In genomic region chr6:17987576-17988421, GRCh38 we compare ENCODE assay signal across 8 cellular contexts. TPM values are rescaled to one million over a fixed set of nuclear protein-coding genes. Genes with fewer than 3 reads are reported as not detected.
DNase-seq lines count a peak whose midpoint lies in the region; ATAC-seq, FAIRE-seq and TF ChIP-seq lines count a peak whose summit lies in the region.

KIF13A (minus strand) TSS chr6:17987635; CDS start chr6:17987463, 172 bp downstream.

- H3K4me3 Mint-ChIP-seq in neural progenitor cell = peak within 1 kb of the TSS; percentile 99

- no peaks in the 10 kb centered on the region for H3K9me3 ChIP-seq in neural progenitor cell (ENCODE audit: low read depth)

- TF ChIP-seq CTCF in HL-60 (IDR thresholded peaks at IDR 0.05; ENCODE audit: insufficient read depth, low read length) (no peak), neural progenitor cell (IDR thresholded peaks at IDR 0.05) (peak; percentile 27)

- peak; percentile 62 for DNase-seq in DMS114 treated with DMSO at 0.1 percent for 48 hours (lab: John Stamatoyannopoulos, UW; ENCODE audit: unreplicated experiment)
- DNase-seq in HL-60 (ENCODE audit: low read depth in 1 of 2, low spot score in 1 of 2) = peak in 1 of 2 experiments; percentile 22
- peak; percentile 40 for DNase-seq in NOMO-1 treated with dmso at 0.1 percent for 144 hours (lab: John Stamatoyannopoulos, UW; ENCODE audit: unreplicated experiment)
- peak in 1 of 2 donors; percentile 43 for DNase-seq in activated naive CD4-positive, alpha-beta T cell treated with anti-CD3 and anti-CD28 coated beads, Interleukin-2, amount 50 U/mL, for 72 hours (ENCODE audit: low spot score in 2 of 2)
- no peak for DNase-seq in glomerular endothelial cell (ENCODE audit: extremely low read depth, low read depth, low spot score)
- peak; percentile 81 for DNase-seq in neural progenitor cell (ENCODE audit: low spot score)
- peak; percentile 77 for DNase-seq in urothelium cell line (ENCODE audit: low spot score)

- H3K9me3 Mint-ChIP-seq in activated naive CD4-positive, alpha-beta T cell treated with anti-CD3 and anti-CD28 coated beads, Interleukin-2, amount 50 U/mL, for 72 hours = no peaks in the 10 kb centered on the region
- peaks cover 2% of the 10 kb centered on the region for H3K9me3 Mint-ChIP-seq in neural progenitor cell

- peaks cover 26% of the 10 kb centered on the region for H4K20me1 ChIP-seq in neural progenitor cell (ENCODE audit: low read depth)

- H3K27me3 ChIP-seq in HL-60 (ENCODE audit: insufficient read depth, poor library complexity, severe bottlenecking) (peaks cover 4% of the 10 kb centered on the region), neural progenitor cell (peaks cover 6% of the 10 kb centered on the region)

- FAIRE-seq in urothelium cell line (lab: Jason Lieb, UNC) = no peak

- peak within 1 kb of the TSS; percentile 98 for H2AFZ ChIP-seq in neural progenitor cell (replicated peaks)

- H3K9ac ChIP-seq in neural progenitor cell = no peak within 1 kb of the TSS

- H3K36me3 ChIP-seq in neural progenitor cell = no peaks in the 10 kb centered on the region

- H3K4me1 Mint-ChIP-seq in neural progenitor cell = peaks cover 31% of the 10 kb centered on the region

- H3K27me3 Mint-ChIP-seq in neural progenitor cell (ENCODE audit: insufficient read depth, low read depth) = peaks cover 5% of the 10 kb centered on the region

- H3K4me3 ChIP-seq in HL-60 (replicated peaks; ENCODE audit: insufficient read depth, low read length) (peak within 1 kb of the TSS; percentile 58), neural progenitor cell (peak within 1 kb of the TSS; percentile 98)

- ATAC-seq in GM21390 (IDR thresholded peaks at IDR 0.05; ENCODE audit: unreplicated experiment) = peak; percentile 75
- ATAC-seq in activated naive CD4-positive, alpha-beta T cell treated with anti-CD3 and anti-CD28 coated beads, Interleukin-2, amount 50 U/mL, for 72 hours = peak; percentile 76 to 85

- H3F3A ChIP-seq in neural progenitor cell (ENCODE audit: low read depth) = peaks cover 13% of the 10 kb centered on the region

- peaks cover 10% of the 10 kb centered on the region for H3K4me1 ChIP-seq in neural progenitor cell

- H3K4me2 ChIP-seq in neural progenitor cell = peak within 1 kb of the TSS; percentile 82

- H3K27ac Mint-ChIP-seq in activated naive CD4-positive, alpha-beta T cell treated with anti-CD3 and anti-CD28 coated beads, Interleukin-2, amount 50 U/mL, for 72 hours = no peak within 1 kb of the TSS
- H3K27ac Mint-ChIP-seq in neural progenitor cell = peak within 1 kb of the TSS; percentile 99

- H3K79me2 ChIP-seq in neural progenitor cell (ENCODE audit: low read depth) = peaks cover 38% of the 10 kb centered on the region

- no peak within 1 kb of the TSS for H3K27ac ChIP-seq in HL-60 (replicated peaks)
- H3K27ac ChIP-seq in neural progenitor cell = peak within 1 kb of the TSS; percentile 55

- H3K36me3 Mint-ChIP-seq in activated naive CD4-positive, alpha-beta T cell treated with anti-CD3 and anti-CD28 coated beads, Interleukin-2, amount 50 U/mL, for 72 hours = no peaks in the 10 kb centered on the region
- H3K36me3 Mint-ChIP-seq in neural progenitor cell = peaks cover 7% of the 10 kb centered on the region

RNA-seq across cellular contexts. Expression of gene KIF13A, which starts in this region (rescaled TPM):
- total RNA-seq in activated naive CD4-positive, alpha-beta T cell treated with anti-CD3 and anti-CD28 coated beads, Interleukin-2, amount 50 U/mL, for 72 hours = under 1 TPM in 1 of 2 donors, not detected in 1; 0.20 TPM
- total RNA-seq in glomerular endothelial cell = 57.5 and 59.7 TPM in 2 replicates
- 26.0 and 29.0 TPM in 2 replicates for total RNA-seq in neural progenitor cell (ENCODE audit: low replicate concordance)

Comparison
In these comparisons a context has a peak if more than half of its experiments do, and no peak if none do; other contexts are left out.
1. RNA of gene KIF13A (total RNA-seq): 57.5 to 59.7 TPM in glomerular endothelial cell and 26.0 to 29.0 TPM in neural progenitor cell; 0.20 TPM in activated naive CD4-positive, alpha-beta T cell treated with anti-CD3 and anti-CD28 coated beads, Interleukin-2, amount 50 U/mL, for 72 hours; every median in the first group is over 10 times any median in the second.
2. Peak in ATAC-seq in activated naive CD4-positive, alpha-beta T cell treated with anti-CD3 and anti-CD28 coated beads, Interleukin-2, amount 50 U/mL, for 72 hours; RNA of the gene not detected or under 1 TPM.